ENCODE assay signal across 8 cellular contexts in genomic region chrX:153599192-153600031, GRCh38. TPM values are rescaled to one million over a fixed set of nuclear protein-coding genes. Genes with fewer than 3 reads are reported as not detected.
A peak's percentile ranks its signal among the peaks of the same experiment; 100 is the strongest.
DNase-seq lines count a peak whose midpoint lies in the region; ATAC-seq, FAIRE-seq and TF ChIP-seq lines count a peak whose summit lies in the region.

No MANE protein-coding gene starts in this region.

- no peaks in the 10 kb centered on the region for H3K27me3 ChIP-seq in CD8-positive, alpha-beta memory T cell (ENCODE audit: insufficient read depth, low read length, poor library complexity, severe bottlenecking)
- H3K27me3 ChIP-seq in endothelial cell of umbilical vein (ENCODE audit: control insufficient read depth in 2 of 2, insufficient read depth in 2 of 2, low read length in 2 of 2): no peaks in the 10 kb centered on the region

- peak overlapping the region; percentile 66 for H3K4me3 ChIP-seq in CD8-positive, alpha-beta memory T cell (ENCODE audit: low read length)
- H3K4me3 ChIP-seq in endothelial cell of umbilical vein (replicated peaks in 1 of 3; ENCODE audit: insufficient read depth in 1 of 3, low read depth in 1 of 3, low read length in 3 of 3): peak overlapping the region; percentile 21 to 74 (median 57)

- H3K4me3 Mint-ChIP-seq in CD8-positive, alpha-beta memory T cell: peak overlapping the region; percentile 73 to 95 (median 85)

- H3K36me3 Mint-ChIP-seq in CD8-positive, alpha-beta memory T cell: peaks cover 0 to 17% (median 0%) of the 10 kb centered on the region in 3 donors

- H3K9ac ChIP-seq in endothelial cell of umbilical vein (replicated peaks; ENCODE audit: extremely low read depth, insufficient read depth, low read length): peak overlapping the region; percentile 51

- H3K36me3 ChIP-seq in CD8-positive, alpha-beta memory T cell (ENCODE audit: insufficient read depth, low read length): peaks cover 6% of the 10 kb centered on the region
- H3K36me3 ChIP-seq in endothelial cell of umbilical vein (ENCODE audit: control insufficient read depth in 2 of 2, extremely low read depth in 1 of 2, insufficient read depth in 2 of 2, low read length in 2 of 2): no peaks in the 10 kb centered on the region

- CTCF ChIA-PET in CD8-positive, alpha-beta memory T cell (lab: Charles Lee): interaction anchor here (1.0 to 1.5 kb wide), 4 partner anchors 10 to 129 kb away, joined by 3 to 6 read pairs (median 4); partner anchors contain the start of gene HAUS7
- CTCF ChIA-PET in endothelial cell of umbilical vein (lab: Charles Lee): interaction anchor here (0.9 to 4.1 kb wide), 7 partner anchors 10 to 138 kb away, joined by 3 to 32 read pairs (median 4); no protein-coding TSS in a partner anchor

- POLR2A ChIA-PET in CD8-positive, alpha-beta memory T cell (lab: Charles Lee): interaction anchor here (1.1 kb wide), 1 partner anchor 10 kb away, joined by 3 read pairs; no protein-coding TSS in a partner anchor
- POLR2A ChIA-PET in endothelial cell of umbilical vein (lab: Charles Lee): interaction anchor here (0.6 kb wide), 1 partner anchor 49 kb away, joined by 3 read pairs; no protein-coding TSS in a partner anchor

- no peaks in the 10 kb centered on the region for H3K9me3 Mint-ChIP-seq in CD8-positive, alpha-beta memory T cell

- peak overlapping the region; percentile 89 for H2AFZ ChIP-seq in endothelial cell of umbilical vein (ENCODE audit: low read depth, low read length)

- peak; percentile 85 for FAIRE-seq in endothelial cell of umbilical vein (lab: Jason Lieb, UNC)

- peaks cover 0 to 5% of the 10 kb centered on the region in 2 donors for H3K27me3 Mint-ChIP-seq in CD8-positive, alpha-beta memory T cell

- H3K79me2 ChIP-seq in endothelial cell of umbilical vein (ENCODE audit: control insufficient read depth, insufficient read depth, low read length): peaks cover 12% of the 10 kb centered on the region

- BruUV-seq in endothelial cell of umbilical vein (replicated peaks; lab: Mats Ljungman, UMichigan): no TSS peak

- dilution Hi-C loops in endothelial cell of umbilical vein (cut with MboI; ENCODE audit: extremely low pct_ligation_motif_present, low sequenced_read_pairs): no loop called here

- peaks cover 23% of the 10 kb centered on the region for H3K4me1 ChIP-seq in CD8-positive, alpha-beta memory T cell (ENCODE audit: insufficient read depth, low read length)
- peaks cover 7% of the 10 kb centered on the region for H3K4me1 ChIP-seq in endothelial cell of umbilical vein (ENCODE audit: control insufficient read depth, extremely low read depth, insufficient read depth, low read length)

- peak; percentile 65 for ATAC-seq in GM19468 (IDR thresholded peaks at IDR 0.05; ENCODE audit: extremely low read depth, unreplicated experiment)

- no peaks in the 10 kb centered on the region for H4K20me1 ChIP-seq in endothelial cell of umbilical vein (replicated peaks; ENCODE audit: control insufficient read depth, extremely low read depth, insufficient read depth, low read length)

- TF ChIP-seq CTCF in endothelial cell of umbilical vein (IDR thresholded peaks at IDR 0.05; ENCODE audit: extremely low read depth in 1 of 2, insufficient read depth in 1 of 2, low read depth in 1 of 2, low read length in 2 of 2): no peak

- H3K27ac Mint-ChIP-seq in CD8-positive, alpha-beta memory T cell: peak overlapping the region in 7 of 8 donors; percentile 25 to 80 (median 74)

- intact Hi-C loops in endothelial cell of umbilical vein (cut with micrococcal nuclease): no loop called here

- no peak for TF ChIP-seq POLR2A in endothelial cell of umbilical vein (IDR thresholded peaks at IDR 0.05; ENCODE audit: low read depth, low read length)

- peak overlapping the region; percentile 76 for H3K4me2 ChIP-seq in endothelial cell of umbilical vein (ENCODE audit: insufficient read depth, low read length)

- H3K27ac ChIP-seq in CD8-positive, alpha-beta memory T cell (ENCODE audit: low read depth, low read length): peak overlapping the region; percentile 43
- peak overlapping the region; percentile 12 for H3K27ac ChIP-seq in endothelial cell of umbilical vein (ENCODE audit: insufficient read depth, low read depth, low read length)

- H3K9me3 ChIP-seq in CD8-positive, alpha-beta memory T cell (ENCODE audit: low read length): no peaks in the 10 kb centered on the region
- no peaks in the 10 kb centered on the region for H3K9me3 ChIP-seq in endothelial cell of umbilical vein (replicated peaks; ENCODE audit: control insufficient read depth, insufficient read depth, low read length)

- H3K9me1 ChIP-seq in endothelial cell of umbilical vein (replicated peaks; ENCODE audit: control insufficient read depth, extremely low read depth, insufficient read depth, low read length): no peaks in the 10 kb centered on the region

- peak; percentile 77 to 91 (median 84) for DNase-seq in CD8-positive, alpha-beta memory T cell
- DNase-seq in HS-27A (ENCODE audit: low read depth) (peak; percentile 48), NOMO-1 treated with DMSO at 0.1 percent for 48 hours (lab: John Stamatoyannopoulos, UW; ENCODE audit: unreplicated experiment) (peak; percentile 62), endothelial cell of umbilical vein (ENCODE audit: low read depth, low spot score) (peak; percentile 83), middle frontal gyrus (ENCODE audit: extremely low spot score, low spot score) (peak; percentile 63)
- DNase-seq in activated CD8-positive, alpha-beta memory T cell treated with anti-CD3 and anti-CD28 coated beads, Interleukin-2, amount 50 U/mL, for 4 hours: peak; percentile 84
- DNase-seq in stimulated activated CD8-positive, alpha-beta memory T cell treated with anti-CD3 and anti-CD28 coated beads, Interleukin-15, amount 100 ng/mL, for 48 hours (ENCODE audit: low read depth in 2 of 2): peak; percentile 85 to 87

- H3K4me1 Mint-ChIP-seq in CD8-positive, alpha-beta memory T cell: peaks cover 36 to 61% (median 46%) of the 10 kb centered on the region in 3 donors

TF ChIP-seq in endothelial cell of umbilical vein, 7 proteins besides CTCF, POLR2A, EP300 and RAD21:
- TF ChIP-seq MAX (IDR thresholded peaks at IDR 0.05; ENCODE audit: insufficient read depth, insufficient read length) (no peak), EZH2 (IDR thresholded peaks at IDR 0.05; ENCODE audit: borderline replicate concordance, low read depth, low read length, severe bottlenecking) (no peak), MYC (IDR thresholded peaks at IDR 0.05; ENCODE audit: low read depth, low read length) (no peak), POLR2AphosphoS5 (IDR thresholded peaks at IDR 0.05; ENCODE audit: insufficient read depth, low read depth, low read length) (no peak), JUN (IDR thresholded peaks at IDR 0.05; ENCODE audit: borderline replicate concordance, insufficient read depth, insufficient read length, low read depth) (no peak), FOS (IDR thresholded peaks at IDR 0.05; ENCODE audit: borderline replicate concordance, insufficient read depth, low read length) (no peak), GATA2 (IDR thresholded peaks at IDR 0.05; ENCODE audit: insufficient read depth, insufficient read length, low read depth, low read length) (no peak)

RNA-seq across cellular contexts. Expression of gene CCNQ, which starts 0.5 kb away (rescaled TPM):
- total RNA-seq in CD8-positive, alpha-beta memory T cell: 10 to 100 TPM; 36.2 to 38.3 TPM
- polyA plus RNA-seq in CD8-positive, alpha-beta memory T cell: 36.9 TPM
- 20.8 and 21.3 TPM in 2 replicates for total RNA-seq in endothelial cell of umbilical vein
- polyA plus RNA-seq in endothelial cell of umbilical vein: 37.0 and 42.9 TPM in 2 replicates
- polyA plus RNA-seq in endothelial cell of umbilical vein (2011; cell fraction: cytosol; rRNA removed): 26.8 and 30.4 TPM in 2 replicates
- 11.8 and 14.3 TPM in 2 replicates for polyA plus RNA-seq in endothelial cell of umbilical vein (2011; cell fraction: nucleus; rRNA removed)
- 22.0 and 25.3 TPM in 2 replicates for polyA plus RNA-seq in endothelial cell of umbilical vein (2012)
- 16.5 and 17.2 TPM in 2 replicates for polyA minus RNA-seq in endothelial cell of umbilical vein
- polyA minus RNA-seq in endothelial cell of umbilical vein (2011; cell fraction: cytosol; rRNA and poly(A)+ RNA removed): 23.0 TPM
- 1.7 and 4.5 TPM in 2 replicates for polyA minus RNA-seq in endothelial cell of umbilical vein (2011; cell fraction: nucleus; rRNA and poly(A)+ RNA removed)

RNA-seq across cellular contexts. Expression of gene DUSP9, which starts 47.6 kb away (rescaled TPM):
- total RNA-seq in CD8-positive, alpha-beta memory T cell: under 1 TPM; 0.09 to 0.15 TPM
- 0.08 TPM for polyA plus RNA-seq in CD8-positive, alpha-beta memory T cell
- total RNA-seq in endothelial cell of umbilical vein: 0.35 TPM in 1 of 2 replicates, not detected in the other
- 0.04 and 0.05 TPM in 2 replicates for polyA plus RNA-seq in endothelial cell of umbilical vein
- 0.09 and 0.14 TPM in 2 replicates for polyA plus RNA-seq in endothelial cell of umbilical vein (2011; cell fraction: cytosol; rRNA removed)
- 0.05 TPM in 1 of 2 replicates, not detected in the other for polyA plus RNA-seq in endothelial cell of umbilical vein (2011; cell fraction: nucleus; rRNA removed)
- 0.19 and 0.29 TPM in 2 replicates for polyA plus RNA-seq in endothelial cell of umbilical vein (2012)
- polyA minus RNA-seq in endothelial cell of umbilical vein: 0.19 and 0.74 TPM in 2 replicates
- 22.1 TPM for polyA minus RNA-seq in endothelial cell of umbilical vein (2011; cell fraction: cytosol; rRNA and poly(A)+ RNA removed)
- polyA minus RNA-seq in endothelial cell of umbilical vein (2011; cell fraction: nucleus; rRNA and poly(A)+ RNA removed): not detected in 2 replicates

Comparison
In these comparisons a context has a peak if more than half of its experiments do, and no peak if none do; other contexts are left out.
1. Peak in every context shown above with its lines: DNase-seq, ATAC-seq, H3K4me3 ChIP-seq and H3K27ac ChIP-seq.